1 cellular context compared by ENCODE assay signal in the genomic region with DNA sequence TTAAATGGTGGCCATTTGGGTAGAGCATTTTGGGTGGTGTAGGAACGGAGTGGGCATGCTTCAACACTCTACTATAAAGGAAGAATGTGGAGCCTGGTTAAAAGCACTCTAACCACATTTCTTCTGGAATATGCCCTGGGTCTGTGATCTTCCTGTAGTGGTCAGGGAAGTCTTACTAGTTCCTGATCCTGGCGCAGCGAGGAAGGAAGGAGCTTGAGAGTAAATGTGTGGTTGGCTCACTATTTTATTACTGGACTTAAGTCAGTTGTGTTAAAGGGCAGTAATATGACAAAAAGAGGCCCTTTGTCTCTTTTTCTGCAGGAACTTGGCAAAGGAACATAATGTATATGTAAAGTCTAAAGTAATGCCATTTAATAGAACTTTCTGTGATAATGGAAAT.
TF ChIP-seq lines count a peak whose summit lies in the region.

No MANE protein-coding gene starts in this region.

TF ChIP-seq in H1, 55 proteins besides CTCF, POLR2A, EP300 and RAD21:
- TF ChIP-seq KDM5A (IDR thresholded peaks at IDR 0.05; ENCODE audit: low read length) = no peak
- no peak for TF ChIP-seq BACH1 (IDR thresholded peaks at IDR 0.05; ENCODE audit: low read length)
- TF ChIP-seq RNF2 (IDR thresholded peaks at IDR 0.05; ENCODE audit: borderline replicate concordance, low read depth, low read length, missing control alignments, poor library complexity, severe bottlenecking) = no peak
- no peak for TF ChIP-seq TCF12 (IDR thresholded peaks at IDR 0.05; ENCODE audit: low read depth, low read length)
- no peak for TF ChIP-seq TAF7 (optimal IDR thresholded peaks at IDR 0.05; ENCODE audit: borderline replicate concordance, low read depth, low read length)
- no peak for TF ChIP-seq GABPA (IDR thresholded peaks at IDR 0.05; ENCODE audit: borderline replicate concordance, insufficient read depth, low read length)
- no peak for TF ChIP-seq NRF1 (IDR thresholded peaks at IDR 0.05; ENCODE audit: low read depth, low read length)
- no peak for TF ChIP-seq CHD7 (IDR thresholded peaks at IDR 0.05; ENCODE audit: insufficient replicate concordance, low read length)
- TF ChIP-seq POLR2AphosphoS5 (IDR thresholded peaks at IDR 0.05; ENCODE audit: low read depth, low read length) = no peak
- TF ChIP-seq CTBP2 (IDR thresholded peaks at IDR 0.05; ENCODE audit: borderline replicate concordance, insufficient read depth, insufficient read length, low read length) = no peak
- no peak for TF ChIP-seq JUND (IDR thresholded peaks at IDR 0.05; ENCODE audit: low read length)
- TF ChIP-seq, protein P1, sequence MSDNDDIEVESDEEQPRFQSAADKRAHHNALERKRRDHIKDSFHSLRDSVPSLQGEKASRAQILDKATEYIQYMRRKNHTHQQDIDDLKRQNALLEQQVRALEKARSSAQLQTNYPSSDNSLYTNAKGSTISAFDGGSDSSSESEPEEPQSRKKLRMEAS (IDR thresholded peaks at IDR 0.05) = no peak
- TF ChIP-seq BCL11A (IDR thresholded peaks at IDR 0.05; ENCODE audit: low read depth in 2 of 2, low read length in 2 of 2) = no peak
- no peak for TF ChIP-seq GTF2F1 (IDR thresholded peaks at IDR 0.05; ENCODE audit: borderline replicate concordance, low read depth, low read length)
